ENCODE assay signal across 1 cellular context in the genomic region with DNA sequence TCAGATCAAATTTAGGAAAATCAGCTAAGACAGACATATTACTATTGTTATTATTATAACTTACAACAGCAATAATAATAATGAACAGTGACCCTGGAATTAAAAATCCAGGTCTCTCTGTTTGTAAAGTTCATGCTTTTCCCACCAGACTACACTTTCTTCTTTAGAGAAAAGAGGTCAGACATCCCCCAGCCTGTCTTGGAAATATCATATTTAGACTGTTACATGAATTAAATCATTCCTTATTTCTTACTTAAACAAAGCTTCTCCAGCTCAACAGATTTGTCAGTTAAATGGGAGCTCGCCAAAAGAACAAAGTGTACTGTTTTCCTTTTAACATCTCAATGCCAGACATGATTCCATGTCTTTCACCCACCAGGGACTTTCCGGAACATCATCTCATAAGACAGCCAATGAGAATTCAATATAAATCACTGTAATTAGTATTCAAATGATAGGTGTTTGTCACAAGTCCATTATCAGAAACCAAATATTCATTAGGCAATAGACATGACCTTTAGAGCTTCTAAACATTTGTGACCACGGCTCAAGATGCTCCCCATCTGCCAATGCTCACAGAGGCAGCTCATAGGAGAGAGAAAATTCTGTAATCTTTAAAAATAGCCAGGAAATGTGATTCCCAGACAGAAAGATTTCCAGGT.
A peak's percentile ranks its signal among the peaks of the same experiment; 100 is the strongest.
TF ChIP-seq lines count a peak whose summit lies in the region.

No MANE protein-coding gene starts in this region.

TF ChIP-seq in liver, 16 proteins besides CTCF, POLR2A, EP300 and RAD21 (continued from another document):
- TF ChIP-seq, protein P1, sequence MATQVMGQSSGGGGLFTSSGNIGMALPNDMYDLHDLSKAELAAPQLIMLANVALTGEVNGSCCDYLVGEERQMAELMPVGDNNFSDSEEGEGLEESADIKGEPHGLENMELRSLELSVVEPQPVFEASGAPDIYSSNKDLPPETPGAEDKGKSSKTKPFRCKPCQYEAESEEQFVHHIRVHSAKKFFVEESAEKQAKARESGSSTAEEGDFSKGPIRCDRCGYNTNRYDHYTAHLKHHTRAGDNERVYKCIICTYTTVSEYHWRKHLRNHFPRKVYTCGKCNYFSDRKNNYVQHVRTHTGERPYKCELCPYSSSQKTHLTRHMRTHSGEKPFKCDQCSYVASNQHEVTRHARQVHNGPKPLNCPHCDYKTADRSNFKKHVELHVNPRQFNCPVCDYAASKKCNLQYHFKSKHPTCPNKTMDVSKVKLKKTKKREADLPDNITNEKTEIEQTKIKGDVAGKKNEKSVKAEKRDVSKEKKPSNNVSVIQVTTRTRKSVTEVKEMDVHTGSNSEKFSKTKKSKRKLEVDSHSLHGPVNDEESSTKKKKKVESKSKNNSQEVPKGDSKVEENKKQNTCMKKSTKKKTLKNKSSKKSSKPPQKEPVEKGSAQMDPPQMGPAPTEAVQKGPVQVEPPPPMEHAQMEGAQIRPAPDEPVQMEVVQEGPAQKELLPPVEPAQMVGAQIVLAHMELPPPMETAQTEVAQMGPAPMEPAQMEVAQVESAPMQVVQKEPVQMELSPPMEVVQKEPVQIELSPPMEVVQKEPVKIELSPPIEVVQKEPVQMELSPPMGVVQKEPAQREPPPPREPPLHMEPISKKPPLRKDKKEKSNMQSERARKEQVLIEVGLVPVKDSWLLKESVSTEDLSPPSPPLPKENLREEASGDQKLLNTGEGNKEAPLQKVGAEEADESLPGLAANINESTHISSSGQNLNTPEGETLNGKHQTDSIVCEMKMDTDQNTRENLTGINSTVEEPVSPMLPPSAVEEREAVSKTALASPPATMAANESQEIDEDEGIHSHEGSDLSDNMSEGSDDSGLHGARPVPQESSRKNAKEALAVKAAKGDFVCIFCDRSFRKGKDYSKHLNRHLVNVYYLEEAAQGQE (IDR thresholded peaks at IDR 0.05) = no peak
- peak; percentile 55 for TF ChIP-seq NR2F2 (IDR thresholded peaks at IDR 0.05)
- peak in 1 of 2 donors; percentile 5 for TF ChIP-seq RXRA (IDR thresholded peaks at IDR 0.05)
